ENCODE assay signal across 17 cellular contexts in genomic region chr6:158185729-158186456, GRCh38. TPM values are rescaled to one million over a fixed set of nuclear protein-coding genes. Genes with fewer than 3 reads are reported as not detected.
DNase-seq lines count a peak whose midpoint lies in the region; ATAC-seq and TF ChIP-seq lines count a peak whose summit lies in the region.
"Had no signal": no experiment of that assay in that cellular context is flagged by ENCODE, and none has a peak within 500 bp of the region (broad histone marks: within the 10 kb centered on the region; RNA-seq: fewer than 3 reads in every experiment).

No MANE protein-coding gene starts in this region.

- H3K4me3 ChIP-seq in AG09309 (ENCODE audit: control insufficient read depth, low read depth, low read length) (no peak overlapping the region), adrenal gland (no peak overlapping the region), dorsolateral prefrontal cortex (no peak overlapping the region)

- TF ChIP-seq CTCF in AG09309 (IDR thresholded peaks at IDR 0.05; ENCODE audit: control insufficient read depth, insufficient read depth, low read depth, low read length, missing control alignments) (no peak), HFFc6 (IDR thresholded peaks at IDR 0.05) (no peak), adrenal gland (IDR thresholded peaks at IDR 0.05) (no peak), dorsolateral prefrontal cortex (IDR thresholded peaks at IDR 0.05 in 54 of 56, conservative IDR thresholded peaks at IDR 0.05 in 2 of 56; ENCODE audit: low read depth in 1 of 56, partially characterized antibody in 56 of 56) (no peak)

- peaks cover 17% of the 10 kb centered on the region for H3K4me1 Mint-ChIP-seq in HFFc6 (ENCODE audit: low read depth)
- H3K4me1 Mint-ChIP-seq: activated naive CD8-positive, alpha-beta T cell treated with anti-CD3 and anti-CD28 coated beads, Interleukin-2, amount 10 ng/mL, durations not matched to agents 7 days and 5 days had no signal

- H3K36me3 Mint-ChIP-seq in HFFc6 (ENCODE audit: low read depth), result peaks cover 38% of the 10 kb centered on the region

- 52 to 67% (median 61%) methylated on average over 8 of the region's 8 CpGs for WGBS in adrenal gland, 4 donors

- H3K27ac ChIP-seq in adrenal gland (peak overlapping the region in 4 of 5 donors; percentile 3 to 67 (median 52)), dorsolateral prefrontal cortex (no peak overlapping the region)

- ATAC-seq in Right ventricle myocardium superior (ENCODE audit: poor library complexity), result no peak
- no peak for ATAC-seq in HG02642 (IDR thresholded peaks at IDR 0.05; ENCODE audit: poor library complexity, unreplicated experiment)
- ATAC-seq: stimulated activated naive B cell treated with anti-CD40 and anti-IgM and Interleukin-4, amounts not matched to agents 10 μg/mL and 1 μg/mL and 100 μg/mL, for 72 hours had no signal

- H3K4me1 ChIP-seq in adrenal gland (replicated peaks in 1 of 2), result peaks cover 5 to 21% of the 10 kb centered on the region in 2 donors

- no peaks in the 10 kb centered on the region for H3K36me3 ChIP-seq in adrenal gland (replicated peaks in 1 of 2)

- H3K27me3 ChIP-seq in adrenal gland (no peaks in the 10 kb centered on the region), dorsolateral prefrontal cortex (no peaks in the 10 kb centered on the region)

- intact Hi-C loops in adrenal gland (cut with DNase I), result no loop called here
- intact Hi-C loops in dorsolateral prefrontal cortex (cut with DNase I), result no loop called here
- intact Hi-C loops in Right ventricle myocardium superior (cut with DNase I), result no loop called here

- H3K4me3 Mint-ChIP-seq in HFFc6, result peak overlapping the region; percentile 44
- H3K4me3 Mint-ChIP-seq: activated naive CD8-positive, alpha-beta T cell treated with anti-CD3 and anti-CD28 coated beads, Interleukin-2, amount 10 ng/mL, durations not matched to agents 7 days and 5 days; CD14-positive monocyte; stimulated activated naive B cell treated with anti-CD40 and anti-IgM and Interleukin-4, amounts not matched to agents 10 μg/mL and 1 μg/mL and 100 μg/mL, for 72 hours had no signal

- no peaks in the 10 kb centered on the region for H3K9me3 ChIP-seq in adrenal gland (replicated peaks in 1 of 3)

- peak; percentile 79 for DNase-seq in AG09309 (ENCODE audit: low read depth)
- DNase-seq in HFFc6, result peak; percentile 89
- DNase-seq in adrenal gland, result peak; percentile 41 to 71 (median 57)
- DNase-seq in foreskin melanocyte, result peak; percentile 32
- DNase-seq in superior temporal gyrus (ENCODE audit: extremely low spot score), result no peak
- DNase-seq in dorsolateral prefrontal cortex, result no peak
- no peak for DNase-seq in Right ventricle myocardium superior
- DNase-seq: activated naive CD8-positive, alpha-beta T cell treated with anti-CD3 and anti-CD28 coated beads, Interleukin-2, amount 10 ng/mL, durations not matched to agents 7 days and 5 days; glutamatergic neuron; kidney glomerular epithelial cell; NCI-H446; retina; stimulated activated CD4-positive, alpha-beta T cell treated with anti-CD3 and anti-CD28 coated beads, Interleukin-4, amount 100 ng/mL, for 24 hours; stimulated activated naive B cell treated with anti-CD40 and anti-IgM and Interleukin-4, amounts not matched to agents 10 μg/mL and 1 μg/mL and 100 μg/mL, for 72 hours; T-helper 9 cell had no signal

- H3K9me3 Mint-ChIP-seq in HFFc6, result 0 out of 2 replicates have a peak, but pooled peaks cover 4% of the 10 kb centered on the region

- H3K27me3 Mint-ChIP-seq in HFFc6 (ENCODE audit: insufficient read depth), result no peaks in the 10 kb centered on the region
- H3K27me3 Mint-ChIP-seq: activated naive CD8-positive, alpha-beta T cell treated with anti-CD3 and anti-CD28 coated beads, Interleukin-2, amount 10 ng/mL, durations not matched to agents 7 days and 5 days; stimulated activated naive B cell treated with anti-CD40 and anti-IgM and Interleukin-4, amounts not matched to agents 10 μg/mL and 1 μg/mL and 100 μg/mL, for 72 hours had no signal

- no peak for TF ChIP-seq POLR2A in adrenal gland (IDR thresholded peaks at IDR 0.05)

- H3K27ac Mint-ChIP-seq in HFFc6, result peak overlapping the region; percentile 80
- H3K27ac Mint-ChIP-seq: activated naive CD8-positive, alpha-beta T cell treated with anti-CD3 and anti-CD28 coated beads, Interleukin-2, amount 10 ng/mL, durations not matched to agents 7 days and 5 days; CD14-positive monocyte; stimulated activated naive B cell treated with anti-CD40 and anti-IgM and Interleukin-4, amounts not matched to agents 10 μg/mL and 1 μg/mL and 100 μg/mL, for 72 hours had no signal

RNA-seq across cellular contexts. Expression of gene GTF2H5, which starts 17.7 kb away (rescaled TPM):
- total RNA-seq in HFFc6 (2021; fragmentation: NEBNext Ultra II Directional; extraction: Animal tissue kit (Norgen Biotek cat#: 25700)), result 10 to 100 TPM; 34.9 to 46.3 (median 42.1) TPM
- total RNA-seq in adrenal gland (10 to 100 TPM in 5 of 8 donors, 1 to 10 TPM in 3; 6.1 to 52.6 (median 24.6) TPM), dorsolateral prefrontal cortex (10 to 100 TPM; 12.2 to 32.2 (median 24.3) TPM), Right ventricle myocardium superior (25.6 TPM)
- 10 to 100 TPM in 2 of 3 donors, 1 to 10 TPM in 1; 8.6 to 46.1 (median 26.2) TPM for polyA plus RNA-seq in adrenal gland

RNA-seq across cellular contexts. Expression of gene SERAC1, which starts 17.8 kb away (rescaled TPM):
- 1 to 10 TPM; 5.2 to 7.0 (median 6.1) TPM for total RNA-seq in HFFc6 (2021; fragmentation: NEBNext Ultra II Directional; extraction: Animal tissue kit (Norgen Biotek cat#: 25700))
- total RNA-seq in adrenal gland, result 10 to 100 TPM; 13.8 to 20.0 (median 17.6) TPM
- polyA plus RNA-seq in adrenal gland, result 10 to 100 TPM in 1 of 3 donors, 1 to 10 TPM in 2; 5.0 to 18.3 (median 6.4) TPM
- total RNA-seq in dorsolateral prefrontal cortex, result 10 to 100 TPM in 116 of 120 experiments, 1 to 10 TPM in 4; 9.5 to 22.3 (median 15.6) TPM
- total RNA-seq in Right ventricle myocardium superior, result 4.5 TPM

Comparison
In these comparisons a context has a peak if more than half of its experiments do, and no peak if none do; other contexts are left out.
1. DNase-seq: peak in AG09309 (single experiment), HFFc6 (single experiment), adrenal gland (7 of 7) and foreskin melanocyte (single experiment); none in superior temporal gyrus (single experiment), dorsolateral prefrontal cortex (0 of 10) and Right ventricle myocardium superior (single experiment).
2. H3K27ac ChIP-seq: peak in adrenal gland (4 of 5); none in dorsolateral prefrontal cortex (0 of 59).